15 cellular contexts compared by ENCODE assay signal in the genomic region with DNA sequence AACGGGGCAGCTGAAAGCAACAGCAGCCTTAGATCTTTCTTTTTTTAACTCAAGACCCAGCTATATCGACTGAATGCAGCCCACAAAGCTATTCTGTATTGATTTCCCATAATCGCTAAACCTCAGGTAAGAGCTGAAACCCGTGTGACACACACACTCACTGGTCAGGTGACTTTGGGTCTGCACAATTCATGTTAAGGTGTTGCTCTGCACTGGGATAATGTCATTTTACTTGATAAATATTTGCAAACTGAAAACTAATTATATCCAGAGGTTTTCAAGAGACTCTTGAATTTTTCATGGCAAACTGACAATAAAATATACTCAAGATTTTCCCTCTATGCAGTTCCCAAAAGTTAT. TPM values are rescaled to one million over a fixed set of nuclear protein-coding genes. Genes with fewer than 3 reads are reported as not detected.
DNase-seq lines count a peak whose midpoint lies in the region; ATAC-seq and TF ChIP-seq lines count a peak whose summit lies in the region.
"Had no signal": no experiment of that assay in that cellular context is flagged by ENCODE, and none has a peak within 500 bp of the region (broad histone marks: within the 10 kb centered on the region; RNA-seq: fewer than 3 reads in every experiment).

No MANE protein-coding gene starts in this region.

- H2BK12ac ChIP-seq in neuronal stem cell (ENCODE audit: low read length) = no peak overlapping the region

- no peak overlapping the region for H3K9ac ChIP-seq in neuronal stem cell (ENCODE audit: low read depth, low read length, poor library complexity)

- no CpG with 5 or more reads among the region's 4 CpGs for WGBS in neuronal stem cell (ENCODE audit: extremely low coverage in 2 of 2, insufficient read length in 2 of 2, insufficient replicate concordance in 1 of 2), 2 donors

- TF ChIP-seq CTCF in neutrophil (IDR thresholded peaks at IDR 0.05) = no peak

- H3K9me3 ChIP-seq in neutrophil = no peaks in the 10 kb centered on the region
- H3K9me3 ChIP-seq in neuronal stem cell (replicated peaks in 1 of 2; ENCODE audit: control insufficient read depth in 2 of 2, insufficient read depth in 1 of 2, low read depth in 1 of 2, low read length in 2 of 2) = peaks cover 0 to 7% of the 10 kb centered on the region in 2 donors
- H3K9me3 ChIP-seq: upper lobe of left lung had no signal

- H3K4me1 Mint-ChIP-seq in activated T-cell treated with anti-CD3 and anti-CD28 coated beads, Interleukin-2, amount 50 U/mL, for 24 hours (ENCODE audit: low read depth) = peaks cover 15% of the 10 kb centered on the region

- H2AFZ ChIP-seq in neuronal stem cell (ENCODE audit: low read length) = no peak overlapping the region

- H3K9me3 Mint-ChIP-seq in activated T-cell treated with anti-CD3 and anti-CD28 coated beads, Interleukin-2, amount 50 U/mL, for 24 hours = no peaks in the 10 kb centered on the region
- H3K9me3 Mint-ChIP-seq: activated naive CD8-positive, alpha-beta T cell treated with anti-CD3 and anti-CD28 coated beads, Interleukin-2, amount 50 U/mL, for 24 hours had no signal

- H3K18ac ChIP-seq in neuronal stem cell (ENCODE audit: low read length) = no peak overlapping the region

- no peaks in the 10 kb centered on the region for H3K27me3 Mint-ChIP-seq in activated T-cell treated with anti-CD3 and anti-CD28 coated beads, Interleukin-2, amount 50 U/mL, for 24 hours
- H3K27me3 Mint-ChIP-seq: activated naive CD8-positive, alpha-beta T cell treated with anti-CD3 and anti-CD28 coated beads, Interleukin-2, amount 50 U/mL, for 24 hours had no signal

- no peak overlapping the region for H2AK5ac ChIP-seq in neuronal stem cell (ENCODE audit: low read depth, low read length)

- H3K27ac Mint-ChIP-seq in activated T-cell treated with anti-CD3 and anti-CD28 coated beads, Interleukin-2, amount 50 U/mL, for 24 hours = peak overlapping the region; percentile 10
- H3K27ac Mint-ChIP-seq: activated naive CD8-positive, alpha-beta T cell treated with anti-CD3 and anti-CD28 coated beads, Interleukin-2, amount 50 U/mL, for 24 hours had no signal

- ATAC-seq in GM21529 (IDR thresholded peaks at IDR 0.05; ENCODE audit: unreplicated experiment) (peak; percentile 16), HG03571 (IDR thresholded peaks at IDR 0.05; ENCODE audit: unreplicated experiment) (peak; percentile 10)
- ATAC-seq: HCT116 had no signal

- no peak overlapping the region for H4K91ac ChIP-seq in neuronal stem cell (ENCODE audit: low read depth, low read length, poor library complexity)

- H3K14ac ChIP-seq in neuronal stem cell (ENCODE audit: low read length) = no peak overlapping the region

- H3K36me3 ChIP-seq in neutrophil = no peaks in the 10 kb centered on the region
- peaks cover 8 to 68% of the 10 kb centered on the region in 2 donors for H3K36me3 ChIP-seq in neuronal stem cell (replicated peaks in 1 of 2; ENCODE audit: control insufficient read depth in 2 of 2, insufficient read depth in 2 of 2, low read length in 2 of 2)
- H3K36me3 ChIP-seq: upper lobe of left lung had no signal

- no peak overlapping the region for H3K4ac ChIP-seq in neuronal stem cell (ENCODE audit: low read length)

- no peak overlapping the region for H3K4me3 ChIP-seq in neutrophil (ENCODE audit: low read depth in 1 of 2, low read length in 1 of 2)
- H3K4me3 ChIP-seq in neuronal stem cell (ENCODE audit: low read length in 2 of 2) = no peak overlapping the region
- H3K4me3 ChIP-seq: upper lobe of left lung had no signal

- H3K27ac ChIP-seq in neutrophil (peak overlapping the region; percentile 57), neuronal stem cell (replicated peaks; ENCODE audit: low read length) (no peak overlapping the region)
- H3K27ac ChIP-seq: upper lobe of left lung had no signal

- H3K4me3 Mint-ChIP-seq in activated T-cell treated with anti-CD3 and anti-CD28 coated beads, Interleukin-2, amount 50 U/mL, for 24 hours = no peak overlapping the region
- H3K4me3 Mint-ChIP-seq: activated naive CD8-positive, alpha-beta T cell treated with anti-CD3 and anti-CD28 coated beads, Interleukin-2, amount 50 U/mL, for 24 hours had no signal

- H2BK15ac ChIP-seq in neuronal stem cell (ENCODE audit: low read length) = no peak overlapping the region

- H4K8ac ChIP-seq in neuronal stem cell (ENCODE audit: low read depth, low read length) = no peak overlapping the region

- H3K79me1 ChIP-seq in neuronal stem cell (ENCODE audit: low read depth, low read length) = peaks cover 6% of the 10 kb centered on the region

- H3K23ac ChIP-seq in neuronal stem cell (ENCODE audit: low read depth, low read length, poor library complexity) = no peak overlapping the region

- H3K36me3 Mint-ChIP-seq in activated T-cell treated with anti-CD3 and anti-CD28 coated beads, Interleukin-2, amount 50 U/mL, for 24 hours (ENCODE audit: low read depth) = no peaks in the 10 kb centered on the region

- no peak overlapping the region for H2BK5ac ChIP-seq in neuronal stem cell (ENCODE audit: low read length)

- H3K4me1 ChIP-seq in neutrophil (ENCODE audit: control insufficient read depth in 1 of 2, insufficient read depth in 1 of 2, low read depth in 1 of 2, low read length in 1 of 2) (peaks cover 15 to 16% of the 10 kb centered on the region in 2 experiments), neuronal stem cell (ENCODE audit: control insufficient read depth in 2 of 2, insufficient read depth in 1 of 2, low read depth in 1 of 2, low read length in 2 of 2) (peaks cover 4% of the 10 kb centered on the region in 2 donors)

- H3K27me3 ChIP-seq in neutrophil (no peaks in the 10 kb centered on the region), neuronal stem cell (ENCODE audit: control insufficient read depth in 3 of 3, insufficient read depth in 3 of 3, low read depth in 1 of 3, low read length in 3 of 3) (no peaks in the 10 kb centered on the region)
- H3K27me3 ChIP-seq: upper lobe of left lung had no signal

- H2BK120ac ChIP-seq in neuronal stem cell (ENCODE audit: low read depth, low read length) = no peak overlapping the region

- H3K4me2 ChIP-seq in neuronal stem cell (ENCODE audit: insufficient read depth, low read length, poor library complexity, severe bottlenecking) = no peak overlapping the region

- DNase-seq in activated T-cell treated with anti-CD3 and anti-CD28 coated beads, Interleukin-2, amount 50 U/mL, for 24 hours = no peak
- DNase-seq in activated T-cell treated with anti-CD3 and anti-CD28 coated beads for 4 hours = no peak
- no peak for DNase-seq in RKO (ENCODE audit: low spot score)
- no peak for DNase-seq in neuronal stem cell (ENCODE audit: low spot score)
- no peak for DNase-seq in NCI-H510A (lab: John Stamatoyannopoulos, UW)
- DNase-seq: ACHN, cerebellar nuclear complex, NCI-H1436 treated with DMSO at 0.1 percent for 48 hours, NCI-H524 had no signal

RNA-seq across cellular contexts. Expression of a gene that starts 33.1 kb away (rescaled TPM):
- polyA plus RNA-seq in neuronal stem cell (2013, experiment 1 of 2) = 55.6 TPM
- 56.6 TPM for polyA plus RNA-seq in neuronal stem cell (2013, experiment 2 of 2)
